Comparison of ENCODE assay signal across 9 cellular contexts in genomic region chr3:124272611-124273151, GRCh38.
DNase-seq lines count a peak whose midpoint lies in the region; ATAC-seq and TF ChIP-seq lines count a peak whose summit lies in the region.
"Had no signal": no experiment of that assay in that cellular context is flagged by ENCODE, and none has a peak within 500 bp of the region (broad histone marks: within the 10 kb centered on the region; RNA-seq: fewer than 3 reads in every experiment).

No MANE protein-coding gene starts in this region.

- H3K27ac ChIP-seq in lung (ENCODE audit: low read depth in 1 of 2, low read length in 1 of 2) = peak overlapping the region; percentile 0 to 13
- peak overlapping the region; percentile 9 for H3K27ac ChIP-seq in subcutaneous abdominal adipose tissue (ENCODE audit: low read depth, low read length)

- H3K9ac ChIP-seq in subcutaneous abdominal adipose tissue (ENCODE audit: low read length in 5 of 5) = no peak overlapping the region

- no peaks in the 10 kb centered on the region for H3K27me3 ChIP-seq in lung (ENCODE audit: control insufficient read depth, insufficient read depth)
- H3K27me3 ChIP-seq in subcutaneous abdominal adipose tissue (ENCODE audit: control insufficient read depth in 5 of 5, insufficient read depth in 4 of 5, low read length in 5 of 5) = no peaks in the 10 kb centered on the region

- TF ChIP-seq EP300 in Ishikawa (IDR thresholded peaks at IDR 0.05; ENCODE audit: borderline replicate concordance) = no peak

- H3K4me3 ChIP-seq in cardiac fibroblast (replicated peaks in 1 of 2; ENCODE audit: low read depth in 2 of 2, low read length in 2 of 2) (no peak overlapping the region), lung (no peak overlapping the region), subcutaneous abdominal adipose tissue (ENCODE audit: low read depth in 1 of 5, low read length in 5 of 5) (no peak overlapping the region)

- DNase-seq in cardiac fibroblast (ENCODE audit: low read depth in 2 of 2) = peak; percentile 21 to 54
- DNase-seq in lung (ENCODE audit: low spot score) = no peak
- DNase-seq in NCI-H2081 (lab: John Stamatoyannopoulos, UW) = no peak
- no peak for DNase-seq in NCI-H2227 treated with DMSO at 0.1 percent for 48 hours (lab: John Stamatoyannopoulos, UW)
- no peak for DNase-seq in NK-92 treated with Interleukin-12 subunit alpha and Interleukin-12 subunit beta, amount 100 ng/mL, for 24 hours (lab: John Stamatoyannopoulos, UW)
- DNase-seq in amniotic stem cell (lab: John Stamatoyannopoulos, UW) = no peak
- DNase-seq: NCI-H1930 had no signal

- 62 to 83% methylated on average over 6 of the region's 6 CpGs for WGBS in lung, 2 donors

- H3K4me1 ChIP-seq in lung (ENCODE audit: control insufficient read depth in 2 of 2, insufficient read depth in 2 of 2, low read length in 2 of 2) (peaks cover 8 to 12% of the 10 kb centered on the region in 2 donors), subcutaneous abdominal adipose tissue (ENCODE audit: control insufficient read depth in 5 of 5, insufficient read depth in 5 of 5, low read length in 5 of 5) (peaks cover 0 to 54% (median 10%) of the 10 kb centered on the region in 5 donors)

- H3K36me3 ChIP-seq in lung (ENCODE audit: control insufficient read depth in 2 of 2, insufficient read depth in 2 of 2, low read length in 2 of 2) = no peaks in the 10 kb centered on the region
- peaks cover 0 to 12% (median 2%) of the 10 kb centered on the region in 5 donors for H3K36me3 ChIP-seq in subcutaneous abdominal adipose tissue (ENCODE audit: control insufficient read depth in 5 of 5, insufficient read depth in 5 of 5, low read length in 5 of 5)

- no peak for TF ChIP-seq CTCF in cardiac fibroblast (IDR thresholded peaks at IDR 0.05; ENCODE audit: low read depth, low read length)
- TF ChIP-seq CTCF in lung (IDR thresholded peaks at IDR 0.05; ENCODE audit: control extremely low read depth, extremely low read depth) = no peak

- ATAC-seq in lung (ENCODE audit: insufficient read depth, low FRiP score) = peak; percentile 22

- TF ChIP-seq RAD21 in Ishikawa (IDR thresholded peaks at IDR 0.05; ENCODE audit: low read depth) = no peak

- H3K9me3 ChIP-seq in lung (ENCODE audit: control insufficient read depth in 2 of 2, insufficient read depth in 1 of 2, low read length in 1 of 2) = no peaks in the 10 kb centered on the region
- H3K9me3 ChIP-seq in subcutaneous abdominal adipose tissue (ENCODE audit: control insufficient read depth in 5 of 5, low read length in 5 of 5) = no peaks in the 10 kb centered on the region

TF ChIP-seq in Ishikawa, 13 proteins besides CTCF, POLR2A, EP300 and RAD21:
- TF ChIP-seq TEAD4 (IDR thresholded peaks at IDR 0.05) (peak; percentile 20; the same call in 1 of the 2 replicates), USF1 (IDR thresholded peaks at IDR 0.05) (no peak)

Comparison
In these comparisons a context has a peak if more than half of its experiments do, and no peak if none do; other contexts are left out.
1. DNase-seq: peak in cardiac fibroblast (2 of 2); none in lung (single experiment), NCI-H2081 (0 of 2), NCI-H2227 treated with DMSO at 0.1 percent for 48 hours (single experiment), NK-92 treated with Interleukin-12 subunit alpha and Interleukin-12 subunit beta, amount 100 ng/mL, for 24 hours (single experiment) and amniotic stem cell (single experiment).